ENCODE assay signal across 9 cellular contexts in the genomic region with DNA sequence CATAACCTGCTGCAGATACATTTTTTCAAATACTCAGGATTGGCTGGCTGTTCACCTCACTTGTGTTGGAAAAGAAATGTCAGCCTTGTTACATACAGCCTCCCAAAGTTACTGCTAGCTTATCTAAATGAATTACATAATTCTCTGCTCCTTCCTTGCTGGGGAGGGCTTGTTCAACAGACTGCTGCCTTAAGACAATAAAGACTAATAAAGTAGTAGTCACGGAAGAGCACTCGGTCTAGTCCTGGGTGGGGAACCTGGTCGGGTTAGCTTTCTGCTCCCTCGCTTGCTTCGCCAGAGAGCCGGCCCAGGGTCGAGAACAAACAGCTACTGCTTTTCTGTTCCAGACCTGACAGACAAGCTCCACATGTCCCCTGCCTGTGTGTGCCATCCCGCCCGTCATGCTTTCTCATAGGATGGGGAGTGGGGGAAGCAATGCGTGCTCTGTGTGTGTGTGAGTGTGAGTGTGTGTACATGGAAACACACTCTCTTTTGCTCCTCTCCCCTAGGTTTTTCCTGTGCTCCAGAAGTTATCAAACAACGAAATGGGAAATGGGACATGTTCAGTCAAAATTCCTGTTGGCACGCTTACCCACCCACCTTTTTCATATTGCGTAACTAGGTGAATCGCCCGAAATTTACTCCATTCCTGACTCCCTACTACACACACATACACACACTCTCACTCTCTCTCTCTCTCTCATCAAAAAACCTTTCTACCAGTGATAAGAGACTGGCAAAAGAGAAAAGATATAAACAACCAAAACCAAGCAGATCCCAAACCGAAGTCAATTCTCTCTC. TPM values are rescaled to one million over a fixed set of nuclear protein-coding genes. Genes with fewer than 3 reads are reported as not detected.
DNase-seq lines count a peak whose midpoint lies in the region; ATAC-seq, FAIRE-seq and TF ChIP-seq lines count a peak whose summit lies in the region.
"Had no signal": no experiment of that assay in that cellular context is flagged by ENCODE, and none has a peak within 500 bp of the region (broad histone marks: within the 10 kb centered on the region; RNA-seq: fewer than 3 reads in every experiment).

No MANE protein-coding gene starts in this region.

- H3K27me3 ChIP-seq in H7 (ENCODE audit: control insufficient read depth, insufficient read depth, low read length) = peaks cover 19% of the 10 kb centered on the region
- H3K27me3 ChIP-seq in astrocyte (ENCODE audit: insufficient read depth, low read length) = peaks cover 15% of the 10 kb centered on the region

- no peaks in the 10 kb centered on the region for H3K79me2 ChIP-seq in astrocyte (ENCODE audit: insufficient read depth, low read length)

- no peak overlapping the region for H3K9ac ChIP-seq in astrocyte (ENCODE audit: low read length)

- 18 to 30% methylated on average over 16 of the region's 16 CpGs for WGBS in lower leg skin, 2 donors

- intact Hi-C loops in lower leg skin (cut with DNase I; ENCODE audit: low total_unique reads) = no loop called here

- peak overlapping the region; percentile 97 for H3K4me2 ChIP-seq in astrocyte (ENCODE audit: low read length)

- H3K9me3 ChIP-seq in astrocyte (ENCODE audit: insufficient read depth, low read depth, low read length) = no peaks in the 10 kb centered on the region

- peaks cover 23% of the 10 kb centered on the region for H3K27me3 Mint-ChIP-seq in astrocyte (ENCODE audit: low read depth, unreplicated experiment)

- H3K36me3 ChIP-seq in H7 (replicated peaks; ENCODE audit: control insufficient read depth, insufficient read depth, low read length) (no peaks in the 10 kb centered on the region), astrocyte (ENCODE audit: insufficient read depth, low read length) (no peaks in the 10 kb centered on the region)

- H2AFZ ChIP-seq in astrocyte (ENCODE audit: low read depth, low read length) = peak overlapping the region; percentile 95

- TF ChIP-seq CTCF in astrocyte (IDR thresholded peaks at IDR 0.05; ENCODE audit: insufficient read depth, low read depth, low read length) (no peak), lower leg skin (IDR thresholded peaks at IDR 0.05) (no peak)

- FAIRE-seq in astrocyte (lab: Jason Lieb, UNC) = no peak

- no peaks in the 10 kb centered on the region for H3K4me1 Mint-ChIP-seq in astrocyte (ENCODE audit: low read depth, unreplicated experiment)

- H3K4me1 ChIP-seq in astrocyte (ENCODE audit: insufficient read depth, low read length) = no peaks in the 10 kb centered on the region

- H3K27ac ChIP-seq in astrocyte (ENCODE audit: low read depth, low read length) = no peak overlapping the region

- ATAC-seq in left lobe of liver (peak; percentile 4), GM18511 (IDR thresholded peaks at IDR 0.05; ENCODE audit: unreplicated experiment) (no peak), HG02623 (IDR thresholded peaks at IDR 0.05; ENCODE audit: unreplicated experiment) (no peak)

- no peaks in the 10 kb centered on the region for H3K36me3 Mint-ChIP-seq in astrocyte (ENCODE audit: low read depth, unreplicated experiment)

- DNase-seq in H7 (no peak), astrocyte (ENCODE audit: low read depth) (no peak), left lobe of liver (ENCODE audit: low spot score) (no peak), retina (peak; percentile 53), lower leg skin (ENCODE audit: low spot score in 2 of 2) (no peak), GDM1 (lab: John Stamatoyannopoulos, UW) (no peak)

- H3K27ac Mint-ChIP-seq in astrocyte (ENCODE audit: unreplicated experiment) = no peak overlapping the region
- H3K27ac Mint-ChIP-seq: activated CD4-positive, alpha-beta T cell treated with anti-CD3 and anti-CD28 coated beads for 36 hours had no signal

- no peaks in the 10 kb centered on the region for H4K20me1 ChIP-seq in astrocyte (ENCODE audit: insufficient read depth, low read length)

- no peak for TF ChIP-seq POLR2A in lower leg skin (IDR thresholded peaks at IDR 0.05)

- H3K4me3 ChIP-seq in H7 (ENCODE audit: insufficient read depth, low read depth, low read length) (peak overlapping the region; percentile 64; the same call in 1 of the 2 replicates), astrocyte (ENCODE audit: insufficient read depth, low read depth, low read length) (no peak overlapping the region), lower leg skin (ENCODE audit: low read depth, poor library complexity, severe bottlenecking) (no peak overlapping the region)

- H3K9me3 Mint-ChIP-seq in astrocyte (ENCODE audit: unreplicated experiment) = peaks cover 2% of the 10 kb centered on the region

- peak overlapping the region; percentile 96 for H3K4me3 Mint-ChIP-seq in astrocyte (ENCODE audit: unreplicated experiment)

RNA-seq across cellular contexts. Expression of a gene that starts 1.4 kb away (rescaled TPM):
- 1.7 and 2.9 TPM in 2 replicates for total RNA-seq in H7 (2014; rRNA removed; shearing (Covaris generic))
- 1.1 TPM in 2 replicates for total RNA-seq in astrocyte
- 3.2 TPM for total RNA-seq in left lobe of liver
- 10 to 100 TPM; 12.1 to 31.5 (median 19.8) TPM for total RNA-seq in lower leg skin
- total RNA-seq: activated CD4-positive, alpha-beta T cell treated with anti-CD3 and anti-CD28 coated beads for 36 hours had no signal

RNA-seq across cellular contexts. Expression of a gene that starts 12.7 kb away (rescaled TPM):
- 0.15 and 0.83 TPM in 2 replicates for total RNA-seq in H7 (2014; rRNA removed; shearing (Covaris generic))
- total RNA-seq in astrocyte (not detected in 2 replicates), left lobe of liver (not detected), lower leg skin (1 to 10 TPM in 1 of 4 donors, under 1 TPM in 2, not detected in 1; 0.80 to 1.4 (median 0.83) TPM)
- total RNA-seq: activated CD4-positive, alpha-beta T cell treated with anti-CD3 and anti-CD28 coated beads for 36 hours had no signal
